In the genomic region with DNA sequence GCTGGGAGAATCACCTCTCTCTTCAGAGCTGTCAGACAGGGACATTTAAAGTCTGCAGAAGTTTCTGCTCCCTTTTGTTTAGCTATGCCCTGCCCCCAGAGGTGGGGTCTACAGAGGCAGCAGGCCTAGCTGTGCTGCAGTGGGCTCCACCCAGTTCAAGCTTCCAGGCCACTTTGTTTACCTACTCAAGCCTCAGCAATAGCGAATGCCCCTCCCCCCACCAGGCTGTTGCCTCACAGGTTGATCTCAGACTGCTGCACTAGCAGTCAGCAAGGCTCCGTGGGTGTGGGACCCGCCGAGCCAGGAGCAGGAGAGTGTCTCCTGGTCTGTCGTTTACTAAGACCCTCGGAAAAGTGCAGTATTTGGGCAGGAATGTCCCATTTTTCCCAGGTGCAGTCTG, we compare ENCODE assay signal across 1 cellular context.
TF ChIP-seq lines count a peak whose summit lies in the region.
"Not testable (repeated sequence)": the region's sequence is repeated elsewhere in the genome, so short reads cannot be mapped to it uniquely, and the experiment has no call there.

No MANE protein-coding gene starts in this region.

TF ChIP-seq in HepG2, 621 proteins besides CTCF, POLR2A, EP300 and RAD21:
- TF ChIP-seq FOXK1 (CRISPR knock-in tag; IDR thresholded peaks at IDR 0.05; ENCODE audit: borderline replicate concordance, low read depth) (0 out of 2 replicates have a peak, but pooled peaks have one; percentile 52), SP5 (CRISPR knock-in tag; IDR thresholded peaks at IDR 0.05; ENCODE audit: borderline replicate concordance, low read depth) (peak; percentile 47; the same call in 1 of the 2 replicates), RARA (CRISPR knock-in tag; IDR thresholded peaks at IDR 0.05) (0 out of 2 replicates have a peak, but pooled peaks have one; percentile 19), ZNF292 (CRISPR knock-in tag; IDR thresholded peaks at IDR 0.05; ENCODE audit: borderline replicate concordance, low read depth) (peak; percentile 80; the same call in 1 of the 2 replicates), ZNF501 (CRISPR knock-in tag; IDR thresholded peaks at IDR 0.05) (peak; percentile 52; the same call in 1 of the 2 replicates), HDAC1 (CRISPR knock-in tag; IDR thresholded peaks at IDR 0.05) (peak; percentile 44; the same call in 1 of the 2 replicates), GATAD1 (CRISPR knock-in tag; IDR thresholded peaks at IDR 0.05) (0 out of 2 replicates have a peak, but pooled peaks have one; percentile 13), SALL1 (CRISPR knock-in tag; IDR thresholded peaks at IDR 0.05) (peak; percentile 64; the same call in 1 of the 2 replicates), ZNF274 (CRISPR knock-in tag; IDR thresholded peaks at IDR 0.05) (0 out of 2 replicates have a peak, but pooled peaks have one; percentile 48), SOX5 (CRISPR knock-in tag; IDR thresholded peaks at IDR 0.05; ENCODE audit: borderline replicate concordance) (peak; percentile 11; the same call in 1 of the 2 replicates), ZMYM4 (CRISPR knock-in tag; IDR thresholded peaks at IDR 0.05) (0 out of 2 replicates have a peak, but pooled peaks have one; percentile 41), FOXO1 (CRISPR knock-in tag; IDR thresholded peaks at IDR 0.05) (0 out of 2 replicates have a peak, but pooled peaks have one; percentile 31), FOXP1 (CRISPR knock-in tag; IDR thresholded peaks at IDR 0.05) (peak; percentile 49), ZNF598 (CRISPR knock-in tag; IDR thresholded peaks at IDR 0.05; ENCODE audit: borderline replicate concordance) (0 out of 2 replicates have a peak, but pooled peaks have one; percentile 14), FOXA1 (CRISPR knock-in tag; IDR thresholded peaks at IDR 0.05) (peak; percentile 30; the same call in 1 of the 2 replicates), ZFX (CRISPR knock-in tag; IDR thresholded peaks at IDR 0.05; ENCODE audit: low read depth) (peak; percentile 28; the same call in 1 of the 2 replicates), SOX13 (CRISPR knock-in tag; conservative IDR thresholded peaks at IDR 0.05 in 1 of 2, IDR thresholded peaks at IDR 0.05 in 1 of 2) (0 out of 4 replicates have a peak, but pooled peaks of 1 of the 2 experiments have one; percentile 13), CEBPG (CRISPR knock-in tag; IDR thresholded peaks at IDR 0.05) (peak; percentile 55), NONO (CRISPR knock-in tag; conservative IDR thresholded peaks at IDR 0.05) (0 out of 2 replicates have a peak, but pooled peaks have one; percentile 33), ZNF883 (CRISPR knock-in tag; IDR thresholded peaks at IDR 0.05; ENCODE audit: not compliant biosample characterization) (peak; percentile 26), FOXA3 (CRISPR knock-in tag; IDR thresholded peaks at IDR 0.05) (peak; percentile 53; the same call in 1 of the 2 replicates)
- TF ChIP-seq, protein P1, sequence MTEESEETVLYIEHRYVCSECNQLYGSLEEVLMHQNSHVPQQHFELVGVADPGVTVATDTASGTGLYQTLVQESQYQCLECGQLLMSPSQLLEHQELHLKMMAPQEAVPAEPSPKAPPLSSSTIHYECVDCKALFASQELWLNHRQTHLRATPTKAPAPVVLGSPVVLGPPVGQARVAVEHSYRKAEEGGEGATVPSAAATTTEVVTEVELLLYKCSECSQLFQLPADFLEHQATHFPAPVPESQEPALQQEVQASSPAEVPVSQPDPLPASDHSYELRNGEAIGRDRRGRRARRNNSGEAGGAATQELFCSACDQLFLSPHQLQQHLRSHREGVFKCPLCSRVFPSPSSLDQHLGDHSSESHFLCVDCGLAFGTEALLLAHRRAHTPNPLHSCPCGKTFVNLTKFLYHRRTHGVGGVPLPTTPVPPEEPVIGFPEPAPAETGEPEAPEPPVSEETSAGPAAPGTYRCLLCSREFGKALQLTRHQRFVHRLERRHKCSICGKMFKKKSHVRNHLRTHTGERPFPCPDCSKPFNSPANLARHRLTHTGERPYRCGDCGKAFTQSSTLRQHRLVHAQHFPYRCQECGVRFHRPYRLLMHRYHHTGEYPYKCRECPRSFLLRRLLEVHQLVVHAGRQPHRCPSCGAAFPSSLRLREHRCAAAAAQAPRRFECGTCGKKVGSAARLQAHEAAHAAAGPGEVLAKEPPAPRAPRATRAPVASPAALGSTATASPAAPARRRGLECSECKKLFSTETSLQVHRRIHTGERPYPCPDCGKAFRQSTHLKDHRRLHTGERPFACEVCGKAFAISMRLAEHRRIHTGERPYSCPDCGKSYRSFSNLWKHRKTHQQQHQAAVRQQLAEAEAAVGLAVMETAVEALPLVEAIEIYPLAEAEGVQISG (CRISPR knock-in tag; IDR thresholded peaks at IDR 0.05) = peak; percentile 47; the same call in 1 of the 2 replicates
- TF ChIP-seq, protein P2, sequence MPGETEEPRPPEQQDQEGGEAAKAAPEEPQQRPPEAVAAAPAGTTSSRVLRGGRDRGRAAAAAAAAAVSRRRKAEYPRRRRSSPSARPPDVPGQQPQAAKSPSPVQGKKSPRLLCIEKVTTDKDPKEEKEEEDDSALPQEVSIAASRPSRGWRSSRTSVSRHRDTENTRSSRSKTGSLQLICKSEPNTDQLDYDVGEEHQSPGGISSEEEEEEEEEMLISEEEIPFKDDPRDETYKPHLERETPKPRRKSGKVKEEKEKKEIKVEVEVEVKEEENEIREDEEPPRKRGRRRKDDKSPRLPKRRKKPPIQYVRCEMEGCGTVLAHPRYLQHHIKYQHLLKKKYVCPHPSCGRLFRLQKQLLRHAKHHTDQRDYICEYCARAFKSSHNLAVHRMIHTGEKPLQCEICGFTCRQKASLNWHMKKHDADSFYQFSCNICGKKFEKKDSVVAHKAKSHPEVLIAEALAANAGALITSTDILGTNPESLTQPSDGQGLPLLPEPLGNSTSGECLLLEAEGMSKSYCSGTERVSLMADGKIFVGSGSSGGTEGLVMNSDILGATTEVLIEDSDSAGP (CRISPR knock-in tag; IDR thresholded peaks at IDR 0.05; ENCODE audit: borderline replicate concordance) = peak; percentile 56; the same call in 1 of the 2 replicates
- TF ChIP-seq, protein P3, sequence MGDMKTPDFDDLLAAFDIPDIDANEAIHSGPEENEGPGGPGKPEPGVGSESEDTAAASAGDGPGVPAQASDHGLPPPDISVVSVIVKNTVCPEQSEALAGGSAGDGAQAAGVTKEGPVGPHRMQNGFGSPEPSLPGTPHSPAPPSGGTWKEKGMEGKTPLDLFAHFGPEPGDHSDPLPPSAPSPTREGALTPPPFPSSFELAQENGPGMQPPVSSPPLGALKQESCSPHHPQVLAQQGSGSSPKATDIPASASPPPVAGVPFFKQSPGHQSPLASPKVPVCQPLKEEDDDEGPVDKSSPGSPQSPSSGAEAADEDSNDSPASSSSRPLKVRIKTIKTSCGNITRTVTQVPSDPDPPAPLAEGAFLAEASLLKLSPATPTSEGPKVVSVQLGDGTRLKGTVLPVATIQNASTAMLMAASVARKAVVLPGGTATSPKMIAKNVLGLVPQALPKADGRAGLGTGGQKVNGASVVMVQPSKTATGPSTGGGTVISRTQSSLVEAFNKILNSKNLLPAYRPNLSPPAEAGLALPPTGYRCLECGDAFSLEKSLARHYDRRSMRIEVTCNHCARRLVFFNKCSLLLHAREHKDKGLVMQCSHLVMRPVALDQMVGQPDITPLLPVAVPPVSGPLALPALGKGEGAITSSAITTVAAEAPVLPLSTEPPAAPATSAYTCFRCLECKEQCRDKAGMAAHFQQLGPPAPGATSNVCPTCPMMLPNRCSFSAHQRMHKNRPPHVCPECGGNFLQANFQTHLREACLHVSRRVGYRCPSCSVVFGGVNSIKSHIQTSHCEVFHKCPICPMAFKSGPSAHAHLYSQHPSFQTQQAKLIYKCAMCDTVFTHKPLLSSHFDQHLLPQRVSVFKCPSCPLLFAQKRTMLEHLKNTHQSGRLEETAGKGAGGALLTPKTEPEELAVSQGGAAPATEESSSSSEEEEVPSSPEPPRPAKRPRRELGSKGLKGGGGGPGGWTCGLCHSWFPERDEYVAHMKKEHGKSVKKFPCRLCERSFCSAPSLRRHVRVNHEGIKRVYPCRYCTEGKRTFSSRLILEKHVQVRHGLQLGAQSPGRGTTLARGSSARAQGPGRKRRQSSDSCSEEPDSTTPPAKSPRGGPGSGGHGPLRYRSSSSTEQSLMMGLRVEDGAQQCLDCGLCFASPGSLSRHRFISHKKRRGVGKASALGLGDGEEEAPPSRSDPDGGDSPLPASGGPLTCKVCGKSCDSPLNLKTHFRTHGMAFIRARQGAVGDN (CRISPR knock-in tag; IDR thresholded peaks at IDR 0.05) = peak; percentile 33; the same call in 1 of the 2 replicates
- TF ChIP-seq, protein P4, sequence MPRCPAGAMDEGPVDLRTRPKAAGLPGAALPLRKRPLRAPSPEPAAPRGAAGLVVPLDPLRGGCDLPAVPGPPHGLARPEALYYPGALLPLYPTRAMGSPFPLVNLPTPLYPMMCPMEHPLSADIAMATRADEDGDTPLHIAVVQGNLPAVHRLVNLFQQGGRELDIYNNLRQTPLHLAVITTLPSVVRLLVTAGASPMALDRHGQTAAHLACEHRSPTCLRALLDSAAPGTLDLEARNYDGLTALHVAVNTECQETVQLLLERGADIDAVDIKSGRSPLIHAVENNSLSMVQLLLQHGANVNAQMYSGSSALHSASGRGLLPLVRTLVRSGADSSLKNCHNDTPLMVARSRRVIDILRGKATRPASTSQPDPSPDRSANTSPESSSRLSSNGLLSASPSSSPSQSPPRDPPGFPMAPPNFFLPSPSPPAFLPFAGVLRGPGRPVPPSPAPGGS (CRISPR knock-in tag; IDR thresholded peaks at IDR 0.05) = 0 out of 2 replicates have a peak, but pooled peaks have one; percentile 27
- TF ChIP-seq FOXP1, FOXA1, SOX13, NONO (IDR thresholded peaks at IDR 0.05): not testable (repeated sequence)
- TF ChIP-seq, protein P5, sequence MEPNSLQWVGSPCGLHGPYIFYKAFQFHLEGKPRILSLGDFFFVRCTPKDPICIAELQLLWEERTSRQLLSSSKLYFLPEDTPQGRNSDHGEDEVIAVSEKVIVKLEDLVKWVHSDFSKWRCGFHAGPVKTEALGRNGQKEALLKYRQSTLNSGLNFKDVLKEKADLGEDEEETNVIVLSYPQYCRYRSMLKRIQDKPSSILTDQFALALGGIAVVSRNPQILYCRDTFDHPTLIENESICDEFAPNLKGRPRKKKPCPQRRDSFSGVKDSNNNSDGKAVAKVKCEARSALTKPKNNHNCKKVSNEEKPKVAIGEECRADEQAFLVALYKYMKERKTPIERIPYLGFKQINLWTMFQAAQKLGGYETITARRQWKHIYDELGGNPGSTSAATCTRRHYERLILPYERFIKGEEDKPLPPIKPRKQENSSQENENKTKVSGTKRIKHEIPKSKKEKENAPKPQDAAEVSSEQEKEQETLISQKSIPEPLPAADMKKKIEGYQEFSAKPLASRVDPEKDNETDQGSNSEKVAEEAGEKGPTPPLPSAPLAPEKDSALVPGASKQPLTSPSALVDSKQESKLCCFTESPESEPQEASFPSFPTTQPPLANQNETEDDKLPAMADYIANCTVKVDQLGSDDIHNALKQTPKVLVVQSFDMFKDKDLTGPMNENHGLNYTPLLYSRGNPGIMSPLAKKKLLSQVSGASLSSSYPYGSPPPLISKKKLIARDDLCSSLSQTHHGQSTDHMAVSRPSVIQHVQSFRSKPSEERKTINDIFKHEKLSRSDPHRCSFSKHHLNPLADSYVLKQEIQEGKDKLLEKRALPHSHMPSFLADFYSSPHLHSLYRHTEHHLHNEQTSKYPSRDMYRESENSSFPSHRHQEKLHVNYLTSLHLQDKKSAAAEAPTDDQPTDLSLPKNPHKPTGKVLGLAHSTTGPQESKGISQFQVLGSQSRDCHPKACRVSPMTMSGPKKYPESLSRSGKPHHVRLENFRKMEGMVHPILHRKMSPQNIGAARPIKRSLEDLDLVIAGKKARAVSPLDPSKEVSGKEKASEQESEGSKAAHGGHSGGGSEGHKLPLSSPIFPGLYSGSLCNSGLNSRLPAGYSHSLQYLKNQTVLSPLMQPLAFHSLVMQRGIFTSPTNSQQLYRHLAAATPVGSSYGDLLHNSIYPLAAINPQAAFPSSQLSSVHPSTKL (CRISPR knock-in tag; IDR thresholded peaks at IDR 0.05) = peak; percentile 62
- TF ChIP-seq, protein P6, sequence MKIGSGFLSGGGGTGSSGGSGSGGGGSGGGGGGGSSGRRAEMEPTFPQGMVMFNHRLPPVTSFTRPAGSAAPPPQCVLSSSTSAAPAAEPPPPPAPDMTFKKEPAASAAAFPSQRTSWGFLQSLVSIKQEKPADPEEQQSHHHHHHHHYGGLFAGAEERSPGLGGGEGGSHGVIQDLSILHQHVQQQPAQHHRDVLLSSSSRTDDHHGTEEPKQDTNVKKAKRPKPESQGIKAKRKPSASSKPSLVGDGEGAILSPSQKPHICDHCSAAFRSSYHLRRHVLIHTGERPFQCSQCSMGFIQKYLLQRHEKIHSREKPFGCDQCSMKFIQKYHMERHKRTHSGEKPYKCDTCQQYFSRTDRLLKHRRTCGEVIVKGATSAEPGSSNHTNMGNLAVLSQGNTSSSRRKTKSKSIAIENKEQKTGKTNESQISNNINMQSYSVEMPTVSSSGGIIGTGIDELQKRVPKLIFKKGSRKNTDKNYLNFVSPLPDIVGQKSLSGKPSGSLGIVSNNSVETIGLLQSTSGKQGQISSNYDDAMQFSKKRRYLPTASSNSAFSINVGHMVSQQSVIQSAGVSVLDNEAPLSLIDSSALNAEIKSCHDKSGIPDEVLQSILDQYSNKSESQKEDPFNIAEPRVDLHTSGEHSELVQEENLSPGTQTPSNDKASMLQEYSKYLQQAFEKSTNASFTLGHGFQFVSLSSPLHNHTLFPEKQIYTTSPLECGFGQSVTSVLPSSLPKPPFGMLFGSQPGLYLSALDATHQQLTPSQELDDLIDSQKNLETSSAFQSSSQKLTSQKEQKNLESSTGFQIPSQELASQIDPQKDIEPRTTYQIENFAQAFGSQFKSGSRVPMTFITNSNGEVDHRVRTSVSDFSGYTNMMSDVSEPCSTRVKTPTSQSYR (CRISPR knock-in tag; IDR thresholded peaks at IDR 0.05; ENCODE audit: borderline replicate concordance) = peak; percentile 96
